ENCODE assay signal across 10 cellular contexts in genomic region chr16:49462989-49463371, GRCh38.
DNase-seq lines count a peak whose midpoint lies in the region; ATAC-seq lines count a peak whose summit lies in the region.
"Had no signal": no experiment of that assay in that cellular context is flagged by ENCODE, and none has a peak within 500 bp of the region (broad histone marks: within the 10 kb centered on the region; RNA-seq: fewer than 3 reads in every experiment).

No MANE protein-coding gene starts in this region.

- peak overlapping the region; percentile 78 for H3K27ac Mint-ChIP-seq in activated naive CD8-positive, alpha-beta T cell treated with anti-CD3 and anti-CD28 coated beads for 36 hours
- H3K27ac Mint-ChIP-seq in stimulated activated naive B cell treated with anti-CD40 and anti-IgM and Interleukin-4, amounts not matched to agents 10 μg/mL and 1 μg/mL and 100 μg/mL, for 72 hours, result peak overlapping the region; percentile 42

- H3K36me3 Mint-ChIP-seq in activated naive CD8-positive, alpha-beta T cell treated with anti-CD3 and anti-CD28 coated beads for 36 hours, result no peaks in the 10 kb centered on the region
- H3K36me3 Mint-ChIP-seq in stimulated activated naive B cell treated with anti-CD40 and anti-IgM and Interleukin-4, amounts not matched to agents 10 μg/mL and 1 μg/mL and 100 μg/mL, for 72 hours, result no peaks in the 10 kb centered on the region

- peak in 1 of 2 donors; percentile 1 for ATAC-seq in stimulated activated naive B cell treated with anti-CD40 and anti-IgM and Interleukin-4, amounts not matched to agents 10 μg/mL and 1 μg/mL and 100 μg/mL, for 72 hours (replicated peaks)
- no peak for ATAC-seq in HG02798 (IDR thresholded peaks at IDR 0.05; ENCODE audit: poor library complexity, unreplicated experiment)

- DNase-seq in activated effector memory CD4-positive, alpha-beta T cell treated with anti-CD3 and anti-CD28 coated beads, Interleukin-2, amount 50 U/mL, for 16 hours, result peak; percentile 64
- no peak for DNase-seq in activated effector memory CD4-positive, alpha-beta T cell treated with Interleukin-2 at 50 U/mL for 16 hours
- peak; percentile 21 for DNase-seq in NCI-H1092 (lab: John Stamatoyannopoulos, UW)
- no peak for DNase-seq in activated naive CD8-positive, alpha-beta T cell treated with anti-CD3 and anti-CD28 coated beads for 36 hours
- no peak for DNase-seq in stimulated activated naive B cell treated with anti-CD40 and anti-IgM and Interleukin-4, amounts not matched to agents 10 μg/mL and 1 μg/mL and 100 μg/mL, for 72 hours
- no peak for DNase-seq in nucleus accumbens (lab: John Stamatoyannopoulos, UW)
- no peak for DNase-seq in AG20443 (ENCODE audit: low spot score)
- DNase-seq: activated B cell treated with CpG ODN at 0.5 μM for 24 hours, brain microvascular endothelial cell had no signal

- no peaks in the 10 kb centered on the region for H3K27me3 Mint-ChIP-seq in activated naive CD8-positive, alpha-beta T cell treated with anti-CD3 and anti-CD28 coated beads for 36 hours
- H3K27me3 Mint-ChIP-seq in stimulated activated naive B cell treated with anti-CD40 and anti-IgM and Interleukin-4, amounts not matched to agents 10 μg/mL and 1 μg/mL and 100 μg/mL, for 72 hours, result peaks cover 0 to 5% of the 10 kb centered on the region in 2 donors

- no peaks in the 10 kb centered on the region for H3K9me3 Mint-ChIP-seq in activated naive CD8-positive, alpha-beta T cell treated with anti-CD3 and anti-CD28 coated beads for 36 hours
- H3K9me3 Mint-ChIP-seq in stimulated activated naive B cell treated with anti-CD40 and anti-IgM and Interleukin-4, amounts not matched to agents 10 μg/mL and 1 μg/mL and 100 μg/mL, for 72 hours, result no peaks in the 10 kb centered on the region
- H3K9me3 Mint-ChIP-seq: activated B cell treated with CpG ODN at 0.5 μM for 24 hours had no signal

- peaks cover 39% of the 10 kb centered on the region for H3K4me1 Mint-ChIP-seq in activated naive CD8-positive, alpha-beta T cell treated with anti-CD3 and anti-CD28 coated beads for 36 hours
- H3K4me1 Mint-ChIP-seq in stimulated activated naive B cell treated with anti-CD40 and anti-IgM and Interleukin-4, amounts not matched to agents 10 μg/mL and 1 μg/mL and 100 μg/mL, for 72 hours, result peaks cover 15 to 17% of the 10 kb centered on the region in 2 donors

- H3K4me3 Mint-ChIP-seq in activated naive CD8-positive, alpha-beta T cell treated with anti-CD3 and anti-CD28 coated beads for 36 hours, result no peak overlapping the region
- no peak overlapping the region for H3K4me3 Mint-ChIP-seq in stimulated activated naive B cell treated with anti-CD40 and anti-IgM and Interleukin-4, amounts not matched to agents 10 μg/mL and 1 μg/mL and 100 μg/mL, for 72 hours

Comparison
In these comparisons a context has a peak if more than half of its experiments do, and no peak if none do; other contexts are left out.
1. DNase-seq: peak in activated effector memory CD4-positive, alpha-beta T cell treated with anti-CD3 and anti-CD28 coated beads, Interleukin-2, amount 50 U/mL, for 16 hours (single experiment) and NCI-H1092 (single experiment); none in activated effector memory CD4-positive, alpha-beta T cell treated with Interleukin-2 at 50 U/mL for 16 hours (single experiment), activated naive CD8-positive, alpha-beta T cell treated with anti-CD3 and anti-CD28 coated beads for 36 hours (single experiment), stimulated activated naive B cell treated with anti-CD40 and anti-IgM and Interleukin-4, amounts not matched to agents 10 μg/mL and 1 μg/mL and 100 μg/mL, for 72 hours (single experiment), nucleus accumbens (0 of 56) and AG20443 (single experiment).